29 cellular contexts compared by ENCODE assay signal in genomic region chr16:57382535-57383275, GRCh38. TPM values are rescaled to one million over a fixed set of nuclear protein-coding genes. Genes with fewer than 3 reads are reported as not detected.
DNase-seq lines count a peak whose midpoint lies in the region; ATAC-seq, FAIRE-seq and TF ChIP-seq lines count a peak whose summit lies in the region.
"Had no signal": no experiment of that assay in that cellular context is flagged by ENCODE, and none has a peak within 500 bp of the region (broad histone marks: within the 10 kb centered on the region; RNA-seq: fewer than 3 reads in every experiment).

No MANE protein-coding gene starts in this region.

- no peak overlapping the region for H2AFZ ChIP-seq in GM12878 (ENCODE audit: control insufficient read depth, low read depth, low read length)
- H2AFZ ChIP-seq in osteoblast (ENCODE audit: low read length) = no peak overlapping the region
- H2AFZ ChIP-seq: GM23248 had no signal

- FAIRE-seq in GM12878 (lab: Jason Lieb, UNC) = no peak
- FAIRE-seq: colon, endothelial cell of umbilical vein, GM18507 had no signal

- H3K4me2 ChIP-seq in GM12878 (ENCODE audit: control insufficient read depth, insufficient read depth) = no peak overlapping the region
- H3K4me2 ChIP-seq in osteoblast (ENCODE audit: insufficient read depth, low read length) = no peak overlapping the region

- 0 out of 2 replicates have a peak, but pooled peaks have one; percentile 7 for TF ChIP-seq RAD21 in GM12878 (IDR thresholded peaks at IDR 0.05; ENCODE audit: insufficient read depth, low read depth, low read length)

- H3K4me1 ChIP-seq in GM12878 (ENCODE audit: control insufficient read depth, insufficient read depth, low read length) (peaks cover 61% of the 10 kb centered on the region), osteoblast (ENCODE audit: insufficient read depth, low read length) (no peaks in the 10 kb centered on the region), Peyer's patch (peaks cover 4 to 15% (median 10%) of the 10 kb centered on the region in 4 donors), gastrocnemius medialis (peaks cover 0 to 15% of the 10 kb centered on the region in 2 donors), HAP-1 (no peaks in the 10 kb centered on the region; the same call in 1 of the 2 replicates)
- H3K4me1 ChIP-seq: uterus had no signal

- H3K36me3 Mint-ChIP-seq in activated CD8-positive, alpha-beta T cell treated with anti-CD3 and anti-CD28 coated beads, Interleukin-2, amount 10 ng/mL, durations not matched to agents 7 days and 5 days (ENCODE audit: low read depth) = no peaks in the 10 kb centered on the region
- H3K36me3 Mint-ChIP-seq in activated CD8-positive, alpha-beta T cell treated with anti-CD3 and anti-CD28 coated beads for 36 hours (ENCODE audit: low read depth) = no peaks in the 10 kb centered on the region
- H3K36me3 Mint-ChIP-seq: CD14-positive monocyte, T-cell had no signal

- POLR2A ChIA-PET in activated CD8-positive, alpha-beta T cell treated with anti-CD3 and anti-CD28 coated beads, Interleukin-2, amount 10 ng/mL, durations not matched to agents 7 days and 5 days (lab: Charles Lee) = no interaction called here
- POLR2A ChIA-PET in activated CD8-positive, alpha-beta T cell treated with anti-CD3 and anti-CD28 coated beads for 36 hours (lab: Charles Lee) = no interaction called here
- POLR2A ChIA-PET in GM12878 (lab: Charles Lee) = no interaction called here

- RAD21 ChIA-PET in GM12878 (lab: Charles Lee; ENCODE audit: unreplicated experiment) = interaction anchor here (2.4 kb wide), 1 partner anchor 31 kb away, joined by 15 read pairs; no protein-coding TSS in a partner anchor

- peaks cover 13% of the 10 kb centered on the region for H3K4me1 Mint-ChIP-seq in activated CD8-positive, alpha-beta T cell treated with anti-CD3 and anti-CD28 coated beads, Interleukin-2, amount 10 ng/mL, durations not matched to agents 7 days and 5 days (ENCODE audit: low read depth)
- peaks cover 16% of the 10 kb centered on the region for H3K4me1 Mint-ChIP-seq in activated CD8-positive, alpha-beta T cell treated with anti-CD3 and anti-CD28 coated beads for 36 hours (ENCODE audit: low read depth)

- TF ChIP-seq POLR2A in GM12878 (IDR thresholded peaks at IDR 0.05; ENCODE audit: low read depth, low read length) (no peak), Peyer's patch (IDR thresholded peaks at IDR 0.05) (no peak), gastrocnemius medialis (IDR thresholded peaks at IDR 0.05) (no peak)

- no peak for DNase-seq in activated CD8-positive, alpha-beta T cell treated with anti-CD3 and anti-CD28 coated beads, Interleukin-2, amount 10 ng/mL, durations not matched to agents 7 days and 5 days
- DNase-seq in activated CD8-positive, alpha-beta T cell treated with anti-CD3 and anti-CD28 coated beads for 36 hours = no peak
- no peak for DNase-seq in GM12878 (ENCODE audit: low read depth, low spot score)
- peak; percentile 31 for DNase-seq in osteoblast (ENCODE audit: insufficient read length, low spot score, missing footprints)
- DNase-seq in Peyer's patch = no peak
- DNase-seq in gastrocnemius medialis = no peak
- DNase-seq in HAP-1 (ENCODE audit: low spot score in 2 of 2) = no peak
- DNase-seq: activated naive CD4-positive, alpha-beta T cell treated with Interleukin-2 at 50 U/mL for 16 hours; DMS153; GM23248; mesendoderm; NCI-H1092 treated with DMSO at 0.1 percent for 48 hours; NCI-H2081 treated with DMSO at 0.1 percent for 48 hours; NCI-H510A; stimulated activated CD4-positive, alpha-beta T cell treated with anti-CD3 and anti-CD28 coated beads, Interleukin-2, amount 100 ng/mL, for 24 hours; T-cell; uterus had no signal

- intact Hi-C loops in activated CD8-positive, alpha-beta T cell treated with anti-CD3 and anti-CD28 coated beads for 36 hours (cut with micrococcal nuclease) = no loop called here
- intact Hi-C loops in GM12878 (cut with micrococcal nuclease; ENCODE audit: unreplicated experiment) = no loop called here
- intact Hi-C loops in gastrocnemius medialis (cut with DNase I; ENCODE audit: low total_unique reads) = no loop called here

- in situ Hi-C loops in GM12878 (cut with MboI) = no loop called here
- in situ Hi-C loops in gastrocnemius medialis (cut with MboI; ENCODE audit: low sequenced_read_pairs in 4 of 4) = no loop called here
- in situ Hi-C loops in HAP-1 (cut with MboI; ENCODE audit: low sequenced_read_pairs) = no loop called here

- no peaks in the 10 kb centered on the region for H3K36me3 ChIP-seq in GM12878 (ENCODE audit: control insufficient read depth in 2 of 2, insufficient read depth in 2 of 2, low read length in 1 of 2)
- no peaks in the 10 kb centered on the region for H3K36me3 ChIP-seq in osteoblast (ENCODE audit: insufficient read depth, low read length)
- H3K36me3 ChIP-seq in Peyer's patch = no peaks in the 10 kb centered on the region
- no peaks in the 10 kb centered on the region for H3K36me3 ChIP-seq in gastrocnemius medialis
- H3K36me3 ChIP-seq in HAP-1 (replicated peaks) = no peaks in the 10 kb centered on the region
- H3K36me3 ChIP-seq: uterus had no signal

- no peak overlapping the region for H3K27ac ChIP-seq in GM12878 (ENCODE audit: control insufficient read depth, insufficient read depth)
- H3K27ac ChIP-seq in osteoblast (ENCODE audit: low read depth, low read length) = no peak overlapping the region
- no peak overlapping the region for H3K27ac ChIP-seq in Peyer's patch
- H3K27ac ChIP-seq in gastrocnemius medialis = no peak overlapping the region
- H3K27ac ChIP-seq: GM23248 had no signal

- H3K4me3 Mint-ChIP-seq in activated CD8-positive, alpha-beta T cell treated with anti-CD3 and anti-CD28 coated beads, Interleukin-2, amount 10 ng/mL, durations not matched to agents 7 days and 5 days = no peak overlapping the region
- H3K4me3 Mint-ChIP-seq in activated CD8-positive, alpha-beta T cell treated with anti-CD3 and anti-CD28 coated beads for 36 hours = no peak overlapping the region
- H3K4me3 Mint-ChIP-seq: nephron, T-cell had no signal

- H3K4me3 ChIP-seq in GM12875 (ENCODE audit: low read depth, low read length) (no peak overlapping the region), GM12878 (no peak overlapping the region), osteoblast (ENCODE audit: insufficient read depth, low read length) (no peak overlapping the region), Peyer's patch (no peak overlapping the region), gastrocnemius medialis (no peak overlapping the region), HAP-1 (no peak overlapping the region)
- H3K4me3 ChIP-seq: GM23248, uterus had no signal

- no peak overlapping the region for H3K9ac ChIP-seq in GM12878 (ENCODE audit: control insufficient read depth, insufficient read depth, low read length)
- H3K9ac ChIP-seq: GM23248 had no signal

- SMC1A ChIA-PET in GM12878 (lab: Charles Lee; ENCODE audit: uncharacterized antibody, unreplicated experiment) = no interaction called here

- no peaks in the 10 kb centered on the region for H4K20me1 ChIP-seq in GM12878 (ENCODE audit: control insufficient read depth, insufficient read depth)
- no peaks in the 10 kb centered on the region for H4K20me1 ChIP-seq in osteoblast (ENCODE audit: insufficient read depth, low read length)

- no peak for TF ChIP-seq CTCF in activated CD8-positive, alpha-beta T cell treated with anti-CD3 and anti-CD28 coated beads for 36 hours (IDR thresholded peaks at IDR 0.05)
- peak; percentile 14; the same call in 1 of the 2 replicates for TF ChIP-seq CTCF in GM12875 (IDR thresholded peaks at IDR 0.05; ENCODE audit: borderline replicate concordance, insufficient read depth, low read depth, low read length)
- 0 out of 6 replicates have a peak, but pooled peaks of 1 of the 3 experiments have one; percentile 5 for TF ChIP-seq CTCF in GM12878 (IDR thresholded peaks at IDR 0.05 in 2 of 3, conservative IDR thresholded peaks at IDR 0.05 in 1 of 3; ENCODE audit: control insufficient read depth in 2 of 3, extremely low read depth in 1 of 3, insufficient read depth in 1 of 3, low read depth in 3 of 3, low read length in 3 of 3)
- TF ChIP-seq CTCF in osteoblast (IDR thresholded peaks at IDR 0.05; ENCODE audit: extremely low read depth, low read depth, low read length) = peak; percentile 6
- TF ChIP-seq CTCF in Peyer's patch (IDR thresholded peaks at IDR 0.05) = no peak
- no peak for TF ChIP-seq CTCF in gastrocnemius medialis (IDR thresholded peaks at IDR 0.05 in 4 of 5, conservative IDR thresholded peaks at IDR 0.05 in 1 of 5)

- peak overlapping the region; percentile 11 for H3K27ac Mint-ChIP-seq in activated CD8-positive, alpha-beta T cell treated with anti-CD3 and anti-CD28 coated beads, Interleukin-2, amount 10 ng/mL, durations not matched to agents 7 days and 5 days
- no peak overlapping the region for H3K27ac Mint-ChIP-seq in activated CD8-positive, alpha-beta T cell treated with anti-CD3 and anti-CD28 coated beads for 36 hours
- H3K27ac Mint-ChIP-seq: T-cell had no signal

- CTCF ChIA-PET in activated CD8-positive, alpha-beta T cell treated with anti-CD3 and anti-CD28 coated beads, Interleukin-2, amount 10 ng/mL, durations not matched to agents 7 days and 5 days (lab: Charles Lee) = no interaction called here
- CTCF ChIA-PET in activated CD8-positive, alpha-beta T cell treated with anti-CD3 and anti-CD28 coated beads for 36 hours (lab: Charles Lee) = interaction anchor here (1.0 kb wide), 1 partner anchor 107 kb away, joined by 3 read pairs; no protein-coding TSS in a partner anchor
- CTCF ChIA-PET in GM12878 (lab: Yijun Ruan, JAX) = no interaction called here

- ATAC-seq in activated CD8-positive, alpha-beta T cell treated with anti-CD3 and anti-CD28 coated beads, Interleukin-2, amount 10 ng/mL, durations not matched to agents 7 days and 5 days = no peak
- no peak for ATAC-seq in activated CD8-positive, alpha-beta T cell treated with anti-CD3 and anti-CD28 coated beads for 36 hours
- ATAC-seq in GM12878 = no peak
- no peak for ATAC-seq in gastrocnemius medialis
- ATAC-seq: T-cell had no signal

- no peak for TF ChIP-seq EP300 in GM12878 (IDR thresholded peaks at IDR 0.05; ENCODE audit: borderline replicate concordance in 1 of 2, control insufficient read depth in 1 of 2, low read depth in 2 of 2, low read length in 2 of 2)

- WGBS in GM12878 (ENCODE audit: insufficient coverage, insufficient replicate concordance, low lambda C conversion rate, missing lambda C conversion rate) = 88% methylated on average over 16 of the region's 16 CpGs

- H3K27me3 Mint-ChIP-seq in activated CD8-positive, alpha-beta T cell treated with anti-CD3 and anti-CD28 coated beads, Interleukin-2, amount 10 ng/mL, durations not matched to agents 7 days and 5 days (ENCODE audit: low read depth) = no peaks in the 10 kb centered on the region
- no peaks in the 10 kb centered on the region for H3K27me3 Mint-ChIP-seq in activated CD8-positive, alpha-beta T cell treated with anti-CD3 and anti-CD28 coated beads for 36 hours
- H3K27me3 Mint-ChIP-seq: T-cell had no signal

- BruUV-seq in GM12878 (replicated peaks; lab: Mats Ljungman, UMichigan) = no TSS peak

- no peaks in the 10 kb centered on the region for H3K9me3 Mint-ChIP-seq in activated CD8-positive, alpha-beta T cell treated with anti-CD3 and anti-CD28 coated beads, Interleukin-2, amount 10 ng/mL, durations not matched to agents 7 days and 5 days (ENCODE audit: insufficient read depth)
- H3K9me3 Mint-ChIP-seq in activated CD8-positive, alpha-beta T cell treated with anti-CD3 and anti-CD28 coated beads for 36 hours = no peaks in the 10 kb centered on the region
- H3K9me3 Mint-ChIP-seq: nephron, T-cell had no signal

- H3K79me2 ChIP-seq in GM12878 (ENCODE audit: control insufficient read depth, insufficient read depth, low read length) = no peaks in the 10 kb centered on the region
- no peaks in the 10 kb centered on the region for H3K79me2 ChIP-seq in osteoblast (ENCODE audit: insufficient read depth, low read length)

- H3K27me3 ChIP-seq in GM12878 (replicated peaks in 1 of 2; ENCODE audit: control insufficient read depth in 2 of 2, insufficient read depth in 2 of 2, low read length in 1 of 2) (no peaks in the 10 kb centered on the region), osteoblast (ENCODE audit: insufficient read depth, low read length) (peaks cover 6% of the 10 kb centered on the region), Peyer's patch (no peaks in the 10 kb centered on the region), gastrocnemius medialis (no peaks in the 10 kb centered on the region), HAP-1 (ENCODE audit: low read depth) (no peaks in the 10 kb centered on the region)
- H3K27me3 ChIP-seq: uterus had no signal

- no peaks in the 10 kb centered on the region for H3K9me3 ChIP-seq in GM12878 (replicated peaks; ENCODE audit: control insufficient read depth, insufficient read depth, low read length)
- no peaks in the 10 kb centered on the region for H3K9me3 ChIP-seq in osteoblast (ENCODE audit: low read depth, low read length)
- H3K9me3 ChIP-seq in Peyer's patch = no peaks in the 10 kb centered on the region
- H3K9me3 ChIP-seq in gastrocnemius medialis = no peaks in the 10 kb centered on the region
- H3K9me3 ChIP-seq in HAP-1 = no peaks in the 10 kb centered on the region
- H3K9me3 ChIP-seq: uterus had no signal

RNA-seq across cellular contexts. Expression of gene CX3CL1, which starts 10.4 kb away (rescaled TPM):
- not detected for total RNA-seq in activated CD8-positive, alpha-beta T cell treated with anti-CD3 and anti-CD28 coated beads, Interleukin-2, amount 10 ng/mL, durations not matched to agents 7 days and 5 days
- total RNA-seq in activated CD8-positive, alpha-beta T cell treated with anti-CD3 and anti-CD28 coated beads for 36 hours = under 1 TPM in 1 of 2 experiments, not detected in 1; 0.09 TPM
- total RNA-seq in GM12878 (2013; cell fraction: nucleolus; rRNA removed) = 17.2 and 19.8 TPM in 2 replicates
- 0.68 and 1.1 TPM in 2 replicates for total RNA-seq in GM12878 (2014; rRNA removed)
- 0.31 and 0.41 TPM in 2 replicates for total RNA-seq in GM12878 (2014; rRNA removed; fragmentation: Illumina TruSeq; extraction: Trizol)
- total RNA-seq in GM12878 (2021) = 0.77 and 1.2 TPM in 2 replicates
- polyA plus RNA-seq in GM12878 (2011; ENCODE audit: low read depth) = 0.16 TPM
- polyA plus RNA-seq in GM12878 (2011; rRNA removed) = 0.59 and 1.2 TPM in 2 replicates
- 1.5 and 1.9 TPM in 2 replicates for polyA plus RNA-seq in GM12878 (2011; cell fraction: cytosol; rRNA removed)
- polyA plus RNA-seq in GM12878 (2011; cell fraction: nucleus; rRNA removed) = 2.1 and 2.6 TPM in 2 replicates
- polyA plus RNA-seq in GM12878 (2012) = 0.16 and 0.38 TPM in 2 replicates
- polyA plus RNA-seq in GM12878 (2014; fragmentation: Illumina TruSeq; extraction: Trizol) = 0.48 and 0.60 TPM in 2 replicates
- polyA plus RNA-seq in GM12878 (2014; fragmentation: Nextera tagmentation; extraction: Ambion mirVana) = under 1 TPM; 0.03 to 0.05 TPM
- polyA plus RNA-seq in GM12878 (2014; rRNA removed) = 0.63 and 1.2 TPM in 2 replicates
- under 1 TPM; 0.16 to 0.18 TPM for polyA plus RNA-seq in GM12878 (2016; fragmentation: Nextera tagmentation; extraction: Ambion mirVana)
- 1.4 and 2.1 TPM in 2 replicates for polyA minus RNA-seq in GM12878 (2011; rRNA and poly(A)+ RNA removed)
- polyA minus RNA-seq in GM12878 (2011; cell fraction: cytosol; rRNA and poly(A)+ RNA removed) = 0.40 and 0.94 TPM in 2 replicates
- polyA minus RNA-seq in GM12878 (2011; cell fraction: nucleus; rRNA and poly(A)+ RNA removed) = 0.60 and 0.77 TPM in 2 replicates
- under 0.01 TPM in 1 of 2 replicates, not detected in the other for total RNA-seq in osteoblast
- 1 to 10 TPM; 1.7 to 2.3 (median 2.1) TPM for total RNA-seq in Peyer's patch
- 10 to 100 TPM in 1 of 4 donors, 1 to 10 TPM in 3; 2.2 to 15.7 (median 6.7) TPM for total RNA-seq in gastrocnemius medialis
- total RNA-seq: fibroblast of villous mesenchyme, GM23248 had no signal
- polyA plus RNA-seq: CD14-positive monocyte, GM23248 had no signal

RNA-seq across cellular contexts. Expression of gene CCL17, which starts 21.9 kb away (rescaled TPM):
- total RNA-seq in activated CD8-positive, alpha-beta T cell treated with anti-CD3 and anti-CD28 coated beads, Interleukin-2, amount 10 ng/mL, durations not matched to agents 7 days and 5 days = under 1 TPM in 1 of 2 experiments, not detected in 1; 0.50 TPM
- total RNA-seq in activated CD8-positive, alpha-beta T cell treated with anti-CD3 and anti-CD28 coated beads for 36 hours = 1 to 10 TPM; 2.1 to 2.9 TPM
- total RNA-seq in GM12878 (2013; cell fraction: nucleolus; rRNA removed) = not detected in 2 replicates
- total RNA-seq in GM12878 (2014; rRNA removed) (66.1 and 72.0 TPM in 2 replicates), GM12878 (2014; rRNA removed; fragmentation: Illumina TruSeq; extraction: Trizol) (54.8 and 54.9 TPM in 2 replicates), GM12878 (2021) (33.1 and 39.5 TPM in 2 replicates), osteoblast (not detected in 2 replicates), Peyer's patch (not detected), gastrocnemius medialis (not detected)
- polyA plus RNA-seq in GM12878 (2011; ENCODE audit: low read depth) = 5.6 TPM
- polyA plus RNA-seq in GM12878 (2011; rRNA removed) (0.92 and 1.2 TPM in 2 replicates), GM12878 (2014; fragmentation: Illumina TruSeq; extraction: Trizol) (26.2 and 55.9 TPM in 2 replicates), GM12878 (2014; fragmentation: Nextera tagmentation; extraction: Ambion mirVana) (10 to 100 TPM; 26.4 to 31.2 TPM), GM12878 (2014; rRNA removed) (84.9 and 107 TPM in 2 replicates), GM12878 (2016; fragmentation: Nextera tagmentation; extraction: Ambion mirVana) (10 to 100 TPM; 28.3 to 35.2 TPM)
- 2.1 and 2.4 TPM in 2 replicates for polyA plus RNA-seq in GM12878 (2011; cell fraction: cytosol; rRNA removed)
- polyA plus RNA-seq in GM12878 (2011; cell fraction: nucleus; rRNA removed) = 0.59 and 1.1 TPM in 2 replicates
- 7.4 and 18.5 TPM in 2 replicates for polyA plus RNA-seq in GM12878 (2012)
- polyA minus RNA-seq in GM12878 (2011; rRNA and poly(A)+ RNA removed) = not detected in 2 replicates
- not detected in 2 replicates for polyA minus RNA-seq in GM12878 (2011; cell fraction: cytosol; rRNA and poly(A)+ RNA removed)
- polyA minus RNA-seq in GM12878 (2011; cell fraction: nucleus; rRNA and poly(A)+ RNA removed) = not detected in 2 replicates
- total RNA-seq: endothelial cell of umbilical vein, fibroblast of villous mesenchyme, GM23248, HT-29, kidney epithelial cell, posterior vena cava, skeletal muscle tissue, uterus had no signal
- polyA plus RNA-seq: CD14-positive monocyte, endothelial cell of umbilical vein, GM23248 had no signal

RNA-seq across cellular contexts. Expression of gene CCL22, which starts 24.1 kb away (rescaled TPM):
- under 1 TPM; 0.97 to 0.99 TPM for total RNA-seq in activated CD8-positive, alpha-beta T cell treated with anti-CD3 and anti-CD28 coated beads, Interleukin-2, amount 10 ng/mL, durations not matched to agents 7 days and 5 days
- 1 to 10 TPM; 7.1 to 7.4 TPM for total RNA-seq in activated CD8-positive, alpha-beta T cell treated with anti-CD3 and anti-CD28 coated beads for 36 hours
- total RNA-seq in GM12878 (2013; cell fraction: nucleolus; rRNA removed) = 217 and 243 TPM in 2 replicates
- total RNA-seq in GM12878 (2014; rRNA removed) (114 and 118 TPM in 2 replicates), GM12878 (2014; rRNA removed; fragmentation: Illumina TruSeq; extraction: Trizol) (132 and 137 TPM in 2 replicates), GM12878 (2021) (704 and 775 TPM in 2 replicates), osteoblast (not detected in 2 replicates), Peyer's patch (1 to 10 TPM in 1 of 4 donors, under 1 TPM in 1, not detected in 2; 0.40 to 3.3 TPM), gastrocnemius medialis (not detected)
- 191 TPM for polyA plus RNA-seq in GM12878 (2011; ENCODE audit: low read depth)
- polyA plus RNA-seq in GM12878 (2011; rRNA removed) (14.5 and 38.0 TPM in 2 replicates), GM12878 (2014; fragmentation: Illumina TruSeq; extraction: Trizol) (508 and 540 TPM in 2 replicates), GM12878 (2014; fragmentation: Nextera tagmentation; extraction: Ambion mirVana) (100 to 1,000 TPM; 581 to 591 TPM), GM12878 (2014; rRNA removed) (221 and 240 TPM in 2 replicates), GM12878 (2016; fragmentation: Nextera tagmentation; extraction: Ambion mirVana) (100 to 1,000 TPM; 347 to 350 TPM)
- polyA plus RNA-seq in GM12878 (2011; cell fraction: cytosol; rRNA removed) = 34.6 and 58.9 TPM in 2 replicates
- polyA plus RNA-seq in GM12878 (2011; cell fraction: nucleus; rRNA removed) = 20.6 TPM in 2 replicates
- 240 and 288 TPM in 2 replicates for polyA plus RNA-seq in GM12878 (2012)
- polyA minus RNA-seq in GM12878 (2011; rRNA and poly(A)+ RNA removed) = 35.3 and 36.7 TPM in 2 replicates
- polyA minus RNA-seq in GM12878 (2011; cell fraction: cytosol; rRNA and poly(A)+ RNA removed) = 35.0 and 39.2 TPM in 2 replicates
- polyA minus RNA-seq in GM12878 (2011; cell fraction: nucleus; rRNA and poly(A)+ RNA removed) = 4.6 and 6.1 TPM in 2 replicates
- total RNA-seq: A172, endothelial cell of umbilical vein, fibroblast of villous mesenchyme, GM23248, HT-29, kidney epithelial cell, skeletal muscle tissue, uterus had no signal
- polyA plus RNA-seq: endothelial cell of umbilical vein had no signal

Comparison
In these comparisons a context has a peak if more than half of its experiments do, and no peak if none do; other contexts are left out.
1. CTCF ChIP-seq: peak in GM12875 (single experiment) and osteoblast (single experiment); none in activated CD8-positive, alpha-beta T cell treated with anti-CD3 and anti-CD28 coated beads for 36 hours (single experiment), Peyer's patch (0 of 6) and gastrocnemius medialis (0 of 5).
2. RNA of gene CCL22, which starts 24.1 kb away (total RNA-seq): 114 to 775 TPM in GM12878; 7.1 to 7.4 TPM in activated CD8-positive, alpha-beta T cell treated with anti-CD3 and anti-CD28 coated beads for 36 hours, 0.97 to 0.99 TPM in activated CD8-positive, alpha-beta T cell treated with anti-CD3 and anti-CD28 coated beads, Interleukin-2, amount 10 ng/mL, durations not matched to agents 7 days and 5 days, 0.40 to 3.3 TPM in Peyer's patch, not detected in osteoblast and not detected in gastrocnemius medialis; every median in the first group is over 10 times any median in the second.